ENCODE assay signal across 8 cellular contexts in the genomic region with DNA sequence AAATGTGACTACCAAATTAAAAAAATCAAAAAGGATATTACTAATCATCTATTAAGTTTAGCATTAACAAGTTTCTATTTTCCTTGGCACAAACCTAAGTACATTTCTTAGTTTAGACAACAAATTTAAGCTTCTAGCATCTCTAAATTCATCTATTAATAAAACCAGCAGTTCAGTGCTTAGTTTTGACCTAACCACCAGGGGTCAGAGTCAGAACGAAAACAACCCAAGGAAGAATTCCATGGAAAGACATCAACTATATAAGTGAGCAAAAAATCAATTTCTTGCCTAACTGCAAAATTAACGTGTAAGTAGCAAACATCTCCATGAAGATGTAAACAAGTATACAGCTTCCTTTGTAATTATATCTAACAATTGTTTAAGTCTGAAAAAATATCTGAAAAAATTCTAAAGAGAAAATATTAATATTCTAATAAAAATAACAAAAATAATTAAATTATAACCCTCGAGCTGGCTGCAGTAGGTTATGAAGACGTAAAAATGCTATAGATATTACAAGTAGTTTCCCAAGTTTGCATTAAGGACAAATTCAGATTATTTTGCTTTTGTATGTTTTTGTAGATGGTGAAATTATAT.
DNase-seq lines count a peak whose midpoint lies in the region; FAIRE-seq and TF ChIP-seq lines count a peak whose summit lies in the region.

No MANE protein-coding gene starts in this region.

- no peaks in the 10 kb centered on the region for H3K9me3 ChIP-seq in kidney (ENCODE audit: control insufficient read depth in 1 of 2, low read length in 2 of 2)

- TF ChIP-seq CTCF in kidney (IDR thresholded peaks at IDR 0.05; ENCODE audit: borderline replicate concordance, extremely low read depth, insufficient read depth) (peak; percentile 42), coronary artery (IDR thresholded peaks at IDR 0.05) (no peak)

- FAIRE-seq in kidney (lab: Jason Lieb, UNC) (peak; percentile 80), GM12892 (lab: Jason Lieb, UNC) (no peak)

- H3K27ac ChIP-seq in kidney (ENCODE audit: low read depth in 2 of 2, low read length in 2 of 2) = no peak overlapping the region
- no peak overlapping the region for H3K27ac ChIP-seq in coronary artery

- peak; percentile 62 for TF ChIP-seq RAD21 in Ishikawa (IDR thresholded peaks at IDR 0.05; ENCODE audit: low read depth)

- no peak for TF ChIP-seq EP300 in Ishikawa (IDR thresholded peaks at IDR 0.05; ENCODE audit: borderline replicate concordance)

- H3K9ac ChIP-seq in kidney (ENCODE audit: low read length in 2 of 2) = no peak overlapping the region

- H3K4me3 ChIP-seq in kidney (ENCODE audit: low read length in 2 of 2) = no peak overlapping the region
- no peak overlapping the region for H3K4me3 ChIP-seq in coronary artery

- in situ Hi-C loops in Caki2 (cut with HindIII; ENCODE audit: low pct_unique_long_range_greater_than_20kb, low sequenced_read_pairs) = no loop called here

- TF ChIP-seq POLR2A in GM12892 (IDR thresholded peaks at IDR 0.05; ENCODE audit: low read depth, low read length) = no peak

- no peaks in the 10 kb centered on the region for H3K36me3 ChIP-seq in kidney (ENCODE audit: control insufficient read depth in 1 of 2, insufficient read depth in 2 of 2, low read length in 2 of 2)

- intact Hi-C loops in kidney (cut with DNase I) = no loop called here

- peak; percentile 22 for DNase-seq in Caki2 (ENCODE audit: low read depth)
- DNase-seq in SW480 (ENCODE audit: low spot score) = peak; percentile 24
- no peak for DNase-seq in kidney
- DNase-seq in activated CD4-positive, alpha-beta T cell treated with anti-CD3 and anti-CD28 coated beads, Interleukin-2, amount 50 U/mL, for 1 hour = no peak
- DNase-seq in GM12892 (ENCODE audit: insufficient read length) = no peak
- no peak for DNase-seq in activated CD8-positive, alpha-beta memory T cell treated with anti-CD3 and anti-CD28 coated beads, Interleukin-2, amount 50 U/mL, for 48 hours
- no peak for DNase-seq in coronary artery (ENCODE audit: low spot score)

- H3K4me1 ChIP-seq in kidney (ENCODE audit: control insufficient read depth in 1 of 2, insufficient read depth in 1 of 2, low read depth in 1 of 2, low read length in 2 of 2) = peaks cover 6 to 8% of the 10 kb centered on the region in 2 donors

TF ChIP-seq in Ishikawa, 13 proteins besides CTCF, POLR2A, EP300 and RAD21:
- TF ChIP-seq NFIC (IDR thresholded peaks at IDR 0.05) = no peak
- TF ChIP-seq CREB1 (IDR thresholded peaks at IDR 0.05; ENCODE audit: low read depth) = no peak
- TF ChIP-seq, protein P1, sequence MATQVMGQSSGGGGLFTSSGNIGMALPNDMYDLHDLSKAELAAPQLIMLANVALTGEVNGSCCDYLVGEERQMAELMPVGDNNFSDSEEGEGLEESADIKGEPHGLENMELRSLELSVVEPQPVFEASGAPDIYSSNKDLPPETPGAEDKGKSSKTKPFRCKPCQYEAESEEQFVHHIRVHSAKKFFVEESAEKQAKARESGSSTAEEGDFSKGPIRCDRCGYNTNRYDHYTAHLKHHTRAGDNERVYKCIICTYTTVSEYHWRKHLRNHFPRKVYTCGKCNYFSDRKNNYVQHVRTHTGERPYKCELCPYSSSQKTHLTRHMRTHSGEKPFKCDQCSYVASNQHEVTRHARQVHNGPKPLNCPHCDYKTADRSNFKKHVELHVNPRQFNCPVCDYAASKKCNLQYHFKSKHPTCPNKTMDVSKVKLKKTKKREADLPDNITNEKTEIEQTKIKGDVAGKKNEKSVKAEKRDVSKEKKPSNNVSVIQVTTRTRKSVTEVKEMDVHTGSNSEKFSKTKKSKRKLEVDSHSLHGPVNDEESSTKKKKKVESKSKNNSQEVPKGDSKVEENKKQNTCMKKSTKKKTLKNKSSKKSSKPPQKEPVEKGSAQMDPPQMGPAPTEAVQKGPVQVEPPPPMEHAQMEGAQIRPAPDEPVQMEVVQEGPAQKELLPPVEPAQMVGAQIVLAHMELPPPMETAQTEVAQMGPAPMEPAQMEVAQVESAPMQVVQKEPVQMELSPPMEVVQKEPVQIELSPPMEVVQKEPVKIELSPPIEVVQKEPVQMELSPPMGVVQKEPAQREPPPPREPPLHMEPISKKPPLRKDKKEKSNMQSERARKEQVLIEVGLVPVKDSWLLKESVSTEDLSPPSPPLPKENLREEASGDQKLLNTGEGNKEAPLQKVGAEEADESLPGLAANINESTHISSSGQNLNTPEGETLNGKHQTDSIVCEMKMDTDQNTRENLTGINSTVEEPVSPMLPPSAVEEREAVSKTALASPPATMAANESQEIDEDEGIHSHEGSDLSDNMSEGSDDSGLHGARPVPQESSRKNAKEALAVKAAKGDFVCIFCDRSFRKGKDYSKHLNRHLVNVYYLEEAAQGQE (IDR thresholded peaks at IDR 0.05; ENCODE audit: low read depth) = no peak
- no peak for TF ChIP-seq TEAD4 (IDR thresholded peaks at IDR 0.05)
- no peak for TF ChIP-seq YY1 (IDR thresholded peaks at IDR 0.05; ENCODE audit: low read depth)
- TF ChIP-seq, protein P2, sequence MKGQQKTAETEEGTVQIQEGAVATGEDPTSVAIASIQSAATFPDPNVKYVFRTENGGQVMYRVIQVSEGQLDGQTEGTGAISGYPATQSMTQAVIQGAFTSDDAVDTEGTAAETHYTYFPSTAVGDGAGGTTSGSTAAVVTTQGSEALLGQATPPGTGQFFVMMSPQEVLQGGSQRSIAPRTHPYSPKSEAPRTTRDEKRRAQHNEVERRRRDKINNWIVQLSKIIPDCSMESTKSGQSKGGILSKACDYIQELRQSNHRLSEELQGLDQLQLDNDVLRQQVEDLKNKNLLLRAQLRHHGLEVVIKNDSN (IDR thresholded peaks at IDR 0.05) = no peak
- TF ChIP-seq FOXM1 (IDR thresholded peaks at IDR 0.05; ENCODE audit: borderline replicate concordance, low read depth) = no peak
TF ChIP-seq in Ishikawa: peak in this region for 0.

Comparison
In these comparisons a context has a peak if more than half of its experiments do, and no peak if none do; other contexts are left out.
1. DNase-seq: peak in Caki2 (single experiment) and SW480 (single experiment); none in kidney (single experiment), activated CD4-positive, alpha-beta T cell treated with anti-CD3 and anti-CD28 coated beads, Interleukin-2, amount 50 U/mL, for 1 hour (single experiment), GM12892 (single experiment), activated CD8-positive, alpha-beta memory T cell treated with anti-CD3 and anti-CD28 coated beads, Interleukin-2, amount 50 U/mL, for 48 hours (single experiment) and coronary artery (single experiment).